8 cellular contexts compared by ENCODE assay signal in genomic region chr16:2980227-2981176, GRCh38. TPM values are rescaled to one million over a fixed set of nuclear protein-coding genes. Genes with fewer than 3 reads are reported as not detected.
DNase-seq lines count a peak whose midpoint lies in the region; ATAC-seq, FAIRE-seq and TF ChIP-seq lines count a peak whose summit lies in the region.

Gene PKMYT1 (minus strand): TSS chr16:2980446. CDS start chr16:2979657, 789 bp downstream.

- peaks cover 8% of the 10 kb centered on the region for H3K4me1 ChIP-seq in CD8-positive, alpha-beta memory T cell (ENCODE audit: insufficient read depth, low read length)
- H3K4me1 ChIP-seq in H1 (replicated peaks in 1 of 4; ENCODE audit: control insufficient read depth in 3 of 4, insufficient read depth in 4 of 4, low read length in 3 of 4): peaks cover 3 to 23% (median 14%) of the 10 kb centered on the region in 4 experiments
- peaks cover 29% of the 10 kb centered on the region for H3K4me1 ChIP-seq in mesenchymal stem cell (ENCODE audit: control insufficient read depth, insufficient read depth, low read depth, low read length)

- FAIRE-seq in H1 (lab: Jason Lieb, UNC): no peak

- H3K27ac Mint-ChIP-seq in CD8-positive, alpha-beta memory T cell: peak within 1 kb of the TSS in 7 of 8 donors; percentile 25 to 87 (median 63)

- H3K9me3 Mint-ChIP-seq in CD8-positive, alpha-beta memory T cell: no peaks in the 10 kb centered on the region

- TF ChIP-seq EP300 in H1 (IDR thresholded peaks at IDR 0.05; ENCODE audit: borderline replicate concordance in 1 of 2, low read depth in 2 of 2, low read length in 2 of 2): no peak

- peak within 1 kb of the TSS; percentile 38 to 93 for H3K4me2 ChIP-seq in H1 (ENCODE audit: insufficient read depth in 1 of 2, low read depth in 2 of 2, low read length in 2 of 2)
- H3K4me2 ChIP-seq in mesenchymal stem cell (ENCODE audit: low read length, poor library complexity, severe bottlenecking): peak within 1 kb of the TSS; percentile 96

- H2BK12ac ChIP-seq in H1 (ENCODE audit: low read depth, low read length) (peak within 1 kb of the TSS; percentile 80), mesenchymal stem cell (ENCODE audit: low read length in 2 of 2) (no peak within 1 kb of the TSS)

- no peaks in the 10 kb centered on the region for H3K36me3 Mint-ChIP-seq in CD8-positive, alpha-beta memory T cell

- H3K18ac ChIP-seq in H1 (ENCODE audit: extremely low read depth, low read length) (peak within 1 kb of the TSS; percentile 96), mesenchymal stem cell (ENCODE audit: low read depth in 1 of 2, low read length in 2 of 2) (peak within 1 kb of the TSS; percentile 92 to 99)

- H2BK20ac ChIP-seq in H1 (ENCODE audit: low read length): no peak within 1 kb of the TSS

- H3K9ac ChIP-seq in H1 (replicated peaks in 1 of 4; ENCODE audit: extremely low read depth in 1 of 4, low read depth in 3 of 4, low read length in 3 of 4): peak within 1 kb of the TSS; percentile 57 to 93 (median 82); a peak in 6 of 7 replicates
- peak within 1 kb of the TSS; percentile 98 for H3K9ac ChIP-seq in mesenchymal stem cell (ENCODE audit: low read length)

- no peaks in the 10 kb centered on the region for H3K27me3 ChIP-seq in CD8-positive, alpha-beta memory T cell (ENCODE audit: insufficient read depth, low read length, poor library complexity, severe bottlenecking)
- no peaks in the 10 kb centered on the region for H3K27me3 ChIP-seq in HL-60 (ENCODE audit: insufficient read depth, poor library complexity, severe bottlenecking)
- H3K27me3 ChIP-seq in H1 (replicated peaks in 1 of 4; ENCODE audit: control insufficient read depth in 3 of 4, extremely low read depth in 1 of 4, insufficient read depth in 3 of 4, low read length in 3 of 4): no peaks in the 10 kb centered on the region; a peak in 1 of 7 replicates
- no peaks in the 10 kb centered on the region for H3K27me3 ChIP-seq in mesenchymal stem cell (ENCODE audit: control insufficient read depth in 1 of 2, insufficient read depth in 1 of 2, low read length in 2 of 2)

- peak within 1 kb of the TSS; percentile 99 for H4K91ac ChIP-seq in H1 (replicated peaks; ENCODE audit: insufficient read length, low read length)
- H4K91ac ChIP-seq in mesenchymal stem cell (ENCODE audit: low read length): peak within 1 kb of the TSS; percentile 98

- H2BK5ac ChIP-seq in H1 (ENCODE audit: low read depth, low read length): peak within 1 kb of the TSS; percentile 97
- peak within 1 kb of the TSS; percentile 54 for H2BK5ac ChIP-seq in mesenchymal stem cell (ENCODE audit: low read depth, low read length, poor library complexity, severe bottlenecking)

- H3K4me3 Mint-ChIP-seq in CD8-positive, alpha-beta memory T cell: peak within 1 kb of the TSS; percentile 69 to 90 (median 81)

- H2AFZ ChIP-seq in H1 (ENCODE audit: low read length): no peak within 1 kb of the TSS
- H2AFZ ChIP-seq in mesenchymal stem cell (ENCODE audit: low read depth, low read length): peak within 1 kb of the TSS; percentile 59

- H3K23ac ChIP-seq in H1 (ENCODE audit: insufficient read length) (no peak within 1 kb of the TSS), mesenchymal stem cell (ENCODE audit: low read length in 2 of 2) (no peak within 1 kb of the TSS)

- peaks cover 2 to 5% of the 10 kb centered on the region in 2 donors for H3K27me3 Mint-ChIP-seq in CD8-positive, alpha-beta memory T cell

- peak within 1 kb of the TSS; percentile 82 for H3K4me3 ChIP-seq in CD8-positive, alpha-beta memory T cell (ENCODE audit: low read length)
- peak within 1 kb of the TSS; percentile 85 for H3K4me3 ChIP-seq in HL-60 (replicated peaks; ENCODE audit: insufficient read depth, low read length)
- peak within 1 kb of the TSS; percentile 68 to 79 (median 73) for H3K4me3 ChIP-seq in H1 (ENCODE audit: extremely low read depth in 1 of 4, insufficient read depth in 2 of 4, low read depth in 3 of 4, low read length in 4 of 4)
- H3K4me3 ChIP-seq in mesenchymal stem cell (ENCODE audit: insufficient read depth in 1 of 2, low read depth in 1 of 2, low read length in 2 of 2): peak within 1 kb of the TSS; percentile 85 to 91

- peak; percentile 72 for ATAC-seq in GM19463 (IDR thresholded peaks at IDR 0.05; ENCODE audit: unreplicated experiment)

- H4K8ac ChIP-seq in H1 (ENCODE audit: extremely low read depth, insufficient read depth, low read length): peak within 1 kb of the TSS; percentile 98
- peak within 1 kb of the TSS; percentile 100 for H4K8ac ChIP-seq in mesenchymal stem cell (ENCODE audit: low read length)

- H3K79me2 ChIP-seq in H1 (ENCODE audit: control insufficient read depth in 1 of 2, insufficient read depth in 2 of 2, low read length in 2 of 2): peaks cover 0 to 8% of the 10 kb centered on the region in 2 experiments; a peak in 2 of 4 replicates

- TF ChIP-seq CTCF in HL-60 (IDR thresholded peaks at IDR 0.05; ENCODE audit: insufficient read depth, low read length): no peak
- TF ChIP-seq CTCF in H1 (IDR thresholded peaks at IDR 0.05; ENCODE audit: control extremely low read depth in 1 of 3, insufficient read depth in 1 of 3, low read depth in 1 of 3, low read length in 3 of 3): no peak

- peak within 1 kb of the TSS; percentile 95 for H3K56ac ChIP-seq in H1 (replicated peaks; ENCODE audit: insufficient read length, low read depth, low read length)

- H2BK120ac ChIP-seq in H1 (replicated peaks; ENCODE audit: low read depth, low read length): peak within 1 kb of the TSS; percentile 43
- peak within 1 kb of the TSS; percentile 71 for H2BK120ac ChIP-seq in mesenchymal stem cell (ENCODE audit: low read depth, low read length)

- H3K14ac ChIP-seq in H1 (ENCODE audit: insufficient read length) (no peak within 1 kb of the TSS), mesenchymal stem cell (ENCODE audit: low read length in 2 of 2) (peak within 1 kb of the TSS in 1 of 2 experiments; percentile 97)

- no peak for TF ChIP-seq RAD21 in H1 (IDR thresholded peaks at IDR 0.05 in 1 of 2, conservative IDR thresholded peaks at IDR 0.05 in 1 of 2; ENCODE audit: low read depth in 2 of 2, low read length in 2 of 2)

- peaks cover 12% of the 10 kb centered on the region; the same call in 1 of the 2 replicates for H3K23me2 ChIP-seq in H1 (ENCODE audit: low read depth, low read length)

- no peaks in the 10 kb centered on the region for H3K36me3 ChIP-seq in CD8-positive, alpha-beta memory T cell (ENCODE audit: insufficient read depth, low read length)
- H3K36me3 ChIP-seq in H1 (ENCODE audit: control insufficient read depth in 2 of 4, insufficient read depth in 4 of 4, low read length in 3 of 4): peaks cover 4 to 16% (median 9%) of the 10 kb centered on the region in 4 experiments; a peak in 5 of 8 replicates
- H3K36me3 ChIP-seq in mesenchymal stem cell (ENCODE audit: control insufficient read depth in 1 of 2, insufficient read depth in 2 of 2, low read depth in 1 of 2, low read length in 2 of 2): peaks cover 0 to 18% of the 10 kb centered on the region in 2 experiments

- POLR2A ChIA-PET in CD8-positive, alpha-beta memory T cell (lab: Charles Lee): interaction anchor here (0.6 to 2.1 kb wide), 7 partner anchors 20 to 1278 kb away, joined by 3 to 6 read pairs (median 4); partner anchors contain the start of genes FLYWCH1 and FLYWCH2
- POLR2A ChIA-PET in H1 (lab: Charles Lee; ENCODE audit: partially characterized antibody): interaction anchor here (0.7 to 25.4 kb wide), 14 partner anchors 8 to 183 kb away, joined by 3 to 455 read pairs (median 6); partner anchors contain the start of genes CLDN6, CLDN9, HCFC1R1 and KREMEN2

- H2AK5ac ChIP-seq in H1 (ENCODE audit: low read depth, low read length) (no peak within 1 kb of the TSS), mesenchymal stem cell (ENCODE audit: low read length, severe bottlenecking) (no peak within 1 kb of the TSS)

- CTCF ChIA-PET in CD8-positive, alpha-beta memory T cell (lab: Charles Lee): interaction anchor here (0.7 to 1.5 kb wide), 8 partner anchors 10 to 149 kb away, joined by 3 to 5 read pairs (median 4); partner anchors contain the start of gene PAQR4
- CTCF ChIA-PET in H1 (lab: Charles Lee; ENCODE audit: partially characterized antibody): interaction anchor here (0.5 to 3.7 kb wide), 10 partner anchors 9 to 266 kb away, joined by 3 to 27 read pairs (median 6); partner anchors contain the start of genes CLDN6 and PAQR4

- peaks cover 6% of the 10 kb centered on the region for H3K79me1 ChIP-seq in H1 (ENCODE audit: low read depth, low read length)
- peaks cover 20% of the 10 kb centered on the region for H3K79me1 ChIP-seq in mesenchymal stem cell (replicated peaks; ENCODE audit: low read length, poor library complexity, severe bottlenecking)

- peak within 1 kb of the TSS; percentile 81 for H3K27ac ChIP-seq in CD8-positive, alpha-beta memory T cell (ENCODE audit: low read depth, low read length)
- H3K27ac ChIP-seq in HL-60 (replicated peaks) (peak within 1 kb of the TSS; percentile 88), H1 (ENCODE audit: low read depth, low read length) (peak within 1 kb of the TSS; percentile 91), mesenchymal stem cell (ENCODE audit: low read length, poor library complexity, severe bottlenecking) (no peak within 1 kb of the TSS)

- peak within 1 kb of the TSS; percentile 100 for H4K5ac ChIP-seq in H1 (ENCODE audit: insufficient read length, low read depth, low read length)

- peaks cover 10 to 21% of the 10 kb centered on the region in 2 experiments for H4K20me1 ChIP-seq in H1 (replicated peaks in 1 of 2; ENCODE audit: control insufficient read depth in 1 of 2, insufficient read depth in 2 of 2, low read length in 2 of 2)

- H3K4ac ChIP-seq in H1 (replicated peaks; ENCODE audit: insufficient read length, low read depth, low read length): peak within 1 kb of the TSS; percentile 81
- H3K4ac ChIP-seq in mesenchymal stem cell (ENCODE audit: low read depth in 1 of 2, low read length in 2 of 2): peak within 1 kb of the TSS; percentile 90 to 95

- peak in 1 of 2 experiments; percentile 79; a peak in 2 of 3 replicates for TF ChIP-seq POLR2A in H1 (IDR thresholded peaks at IDR 0.05; ENCODE audit: control extremely low read depth in 1 of 2, low read depth in 2 of 2, low read length in 2 of 2)

- no peaks in the 10 kb centered on the region for H3K9me3 ChIP-seq in CD8-positive, alpha-beta memory T cell (ENCODE audit: low read length)
- H3K9me3 ChIP-seq in H1 (ENCODE audit: insufficient read depth in 2 of 2, low read depth in 1 of 2, low read length in 1 of 2) (no peaks in the 10 kb centered on the region), mesenchymal stem cell (ENCODE audit: control insufficient read depth, low read length) (no peaks in the 10 kb centered on the region)

- peaks cover 4 to 18% (median 12%) of the 10 kb centered on the region in 3 donors for H3K4me1 Mint-ChIP-seq in CD8-positive, alpha-beta memory T cell

- H2BK15ac ChIP-seq in H1 (ENCODE audit: low read length) (peak within 1 kb of the TSS; percentile 61; the same call in 1 of the 2 replicates), mesenchymal stem cell (ENCODE audit: low read depth, poor library complexity, severe bottlenecking) (peak within 1 kb of the TSS; percentile 52)

- peak; percentile 92 to 95 (median 95) for DNase-seq in CD8-positive, alpha-beta memory T cell
- DNase-seq in HL-60 (ENCODE audit: low read depth in 1 of 2, low spot score in 1 of 2) (peak; percentile 88 to 92), NOMO-1 treated with DMSO at 0.1 percent for 48 hours (lab: John Stamatoyannopoulos, UW; ENCODE audit: unreplicated experiment) (peak; percentile 86), H1 (ENCODE audit: low read depth in 1 of 2, low spot score in 2 of 2) (peak in 1 of 2 experiments; percentile 95), mesenchymal stem cell (peak; percentile 79)
- DNase-seq in activated CD8-positive, alpha-beta memory T cell treated with anti-CD3 and anti-CD28 coated beads for 48 hours (ENCODE audit: low read depth in 2 of 3, low spot score in 2 of 3): peak; percentile 88 to 96 (median 95)
- DNase-seq in stimulated activated CD8-positive, alpha-beta memory T cell treated with anti-CD3 and anti-CD28 coated beads, Interleukin-12 subunit alpha, Interleukin-12 subunit beta, amount 100 ng/mL, for 24 hours (ENCODE audit: extremely low read depth): peak; percentile 89

- 5% methylated on average over 66 of the region's 91 CpGs; no CpG with 5 or more reads in 1 of the 2 experiments for WGBS in H1 (ENCODE audit: extremely low coverage in 1 of 2, insufficient coverage in 1 of 2, insufficient read length in 1 of 2, insufficient replicate concordance in 2 of 2, low coverage in 1 of 2, low lambda C conversion rate in 2 of 2, missing lambda C conversion rate in 1 of 2), 2 experiments
- 13% methylated on average over 50 of the region's 91 CpGs for WGBS in mesenchymal stem cell

RNA-seq across cellular contexts. Expression of gene PKMYT1, which starts in this region (rescaled TPM):
- total RNA-seq in CD8-positive, alpha-beta memory T cell: 100 to 1,000 TPM; 103 to 112 TPM
- 0.18 TPM for polyA plus RNA-seq in CD8-positive, alpha-beta memory T cell
- total RNA-seq in H1 (2021; fragmentation: NEBNext Ultra II Directional; extraction: Animal tissue kit (Norgen Biotek cat#: 25700)): 74.7 and 83.6 TPM in 2 replicates
- polyA plus RNA-seq in H1 (2011; rRNA removed): 85.2 and 180 TPM in 2 replicates
- 47.7 TPM for polyA plus RNA-seq in H1 (2011; cell fraction: cytosol; rRNA removed)
- 210 TPM for polyA plus RNA-seq in H1 (2011; cell fraction: nucleus; rRNA removed)
- polyA plus RNA-seq in H1 (2012, experiment 1 of 2): 52.2 to 75.7 TPM (median 70.6 TPM) in 4 replicates
- 62.9 TPM for polyA plus RNA-seq in H1 (2012, experiment 2 of 2)
- polyA plus RNA-seq in H1 (2013, experiment 1 of 2): 113 TPM
- 117 TPM for polyA plus RNA-seq in H1 (2013, experiment 2 of 2)
- 14.7 and 15.1 TPM in 2 replicates for polyA minus RNA-seq in H1 (2011; rRNA and poly(A)+ RNA removed)
- polyA minus RNA-seq in H1 (2011; cell fraction: cytosol; rRNA and poly(A)+ RNA removed): 22.3 TPM
- polyA minus RNA-seq in H1 (2011; cell fraction: nucleus; rRNA and poly(A)+ RNA removed): 61.8 TPM
- polyA plus RNA-seq in mesenchymal stem cell (2013, experiment 1 of 2): 7.7 TPM
- polyA plus RNA-seq in mesenchymal stem cell (2013, experiment 2 of 2): 7.0 TPM

Comparison
In these comparisons a context has a peak if more than half of its experiments do, and no peak if none do; other contexts are left out.
1. RNA of gene PKMYT1 (polyA plus RNA-seq): 47.7 to 210 TPM in H1; 0.18 TPM in CD8-positive, alpha-beta memory T cell (single experiment); every median in the first group is over 10 times any median in the second.
2. Peak in every context shown above with its lines, with median percentiles within 50 percentile points of each other: H3K4me3 ChIP-seq.